In genomic region chr7:14001139-14001538, GRCh38 we compare ENCODE assay signal across 1 cellular context.
TF ChIP-seq lines count a peak whose summit lies in the region.

No MANE protein-coding gene starts in this region.

TF ChIP-seq in K562, 482 proteins besides CTCF, POLR2A, EP300 and RAD21 (continued from another document and continues in another):
- peak; percentile 83 for TF ChIP-seq CUX1 (CRISPR knock-in tag; IDR thresholded peaks at IDR 0.05)
- TF ChIP-seq DDX20 (tag; IDR thresholded peaks at IDR 0.05; ENCODE audit: low read depth), result peak; percentile 94
- TF ChIP-seq GTF3C2 (IDR thresholded peaks at IDR 0.05; ENCODE audit: borderline replicate concordance, extremely low read depth, insufficient read length), result no peak
- TF ChIP-seq ZNF318 (IDR thresholded peaks at IDR 0.05; ENCODE audit: borderline replicate concordance in 1 of 2, low read depth in 1 of 2), result no peak
- peak; percentile 84; the same call in 1 of the 2 replicates for TF ChIP-seq FOXO4 (CRISPR knock-in tag; IDR thresholded peaks at IDR 0.05)
- no peak for TF ChIP-seq SLC30A9 (CRISPR knock-in tag; IDR thresholded peaks at IDR 0.05)
- TF ChIP-seq ZFP30 (CRISPR knock-in tag; IDR thresholded peaks at IDR 0.05; ENCODE audit: borderline replicate concordance), result no peak
- TF ChIP-seq ZFP36 (IDR thresholded peaks at IDR 0.05; ENCODE audit: low read depth, low read length, partially characterized antibody), result no peak
- no peak for TF ChIP-seq SETDB1 (IDR thresholded peaks at IDR 0.05; ENCODE audit: low read length)
- TF ChIP-seq ZNF79 (CRISPR knock-in tag; IDR thresholded peaks at IDR 0.05; ENCODE audit: low read depth), result peak; percentile 87
- TF ChIP-seq RFX1 (IDR thresholded peaks at IDR 0.05), result no peak
- no peak for TF ChIP-seq ATF6 (CRISPR knock-in tag; IDR thresholded peaks at IDR 0.05)
- TF ChIP-seq SRSF9 (IDR thresholded peaks at IDR 0.05; ENCODE audit: borderline replicate concordance, low read depth, low read length), result no peak
- no peak for TF ChIP-seq CBFB (CRISPR knock-in tag; IDR thresholded peaks at IDR 0.05)
- no peak for TF ChIP-seq ZBTB7A (IDR thresholded peaks at IDR 0.05; ENCODE audit: borderline replicate concordance, control insufficient read depth, low read depth, low read length)
- TF ChIP-seq MIER1 (IDR thresholded peaks at IDR 0.05; ENCODE audit: low read depth), result no peak
- peak in 1 of 2 experiments; percentile 56; a peak in 1 of 4 replicates for TF ChIP-seq SRF (CRISPR knock-in tag; IDR thresholded peaks at IDR 0.05)
- TF ChIP-seq ZNF274 (IDR thresholded peaks at IDR 0.05; ENCODE audit: borderline replicate concordance, low read depth, low read length), result no peak
- no peak for TF ChIP-seq BCLAF1 (IDR thresholded peaks at IDR 0.05; ENCODE audit: borderline replicate concordance in 1 of 2, control insufficient read depth in 1 of 2, low read depth in 2 of 2, low read length in 1 of 2)
- no peak for TF ChIP-seq FOXP1 (CRISPR knock-in tag; IDR thresholded peaks at IDR 0.05)
- no peak for TF ChIP-seq ZNF184 (CRISPR knock-in tag; IDR thresholded peaks at IDR 0.05)
- TF ChIP-seq GATA2 (CRISPR knock-in tag; IDR thresholded peaks at IDR 0.05), result no peak
- no peak for TF ChIP-seq BCOR (IDR thresholded peaks at IDR 0.05)
- TF ChIP-seq PML (IDR thresholded peaks at IDR 0.05; ENCODE audit: low read length), result no peak
- no peak for TF ChIP-seq RB1 (IDR thresholded peaks at IDR 0.05; ENCODE audit: low read depth)
- no peak for TF ChIP-seq BRF1 (IDR thresholded peaks at IDR 0.05; ENCODE audit: borderline replicate concordance, extremely low read depth, insufficient read length)
- no peak for TF ChIP-seq ZBTB34 (CRISPR knock-in tag; IDR thresholded peaks at IDR 0.05)
- no peak for TF ChIP-seq NR2C1 (IDR thresholded peaks at IDR 0.05)
- TF ChIP-seq NR2C1 (tag; IDR thresholded peaks at IDR 0.05), result peak; percentile 85
- no peak for TF ChIP-seq ETV6 (IDR thresholded peaks at IDR 0.05; ENCODE audit: borderline replicate concordance in 1 of 2, low read depth in 2 of 2, low read length in 1 of 2)
- no peak for TF ChIP-seq ETV6 (CRISPR knock-in tag; IDR thresholded peaks at IDR 0.05; ENCODE audit: borderline replicate concordance)
- TF ChIP-seq ZNF764 (CRISPR knock-in tag; IDR thresholded peaks at IDR 0.05; ENCODE audit: low read depth), result no peak
- TF ChIP-seq ZNF311 (CRISPR knock-in tag; IDR thresholded peaks at IDR 0.05), result peak; percentile 94
- no peak for TF ChIP-seq SIX5 (IDR thresholded peaks at IDR 0.05; ENCODE audit: borderline replicate concordance in 1 of 2, insufficient read depth in 1 of 2, low read depth in 1 of 2, low read length in 2 of 2)
